ENCODE assay signal across 8 cellular contexts in the genomic region with DNA sequence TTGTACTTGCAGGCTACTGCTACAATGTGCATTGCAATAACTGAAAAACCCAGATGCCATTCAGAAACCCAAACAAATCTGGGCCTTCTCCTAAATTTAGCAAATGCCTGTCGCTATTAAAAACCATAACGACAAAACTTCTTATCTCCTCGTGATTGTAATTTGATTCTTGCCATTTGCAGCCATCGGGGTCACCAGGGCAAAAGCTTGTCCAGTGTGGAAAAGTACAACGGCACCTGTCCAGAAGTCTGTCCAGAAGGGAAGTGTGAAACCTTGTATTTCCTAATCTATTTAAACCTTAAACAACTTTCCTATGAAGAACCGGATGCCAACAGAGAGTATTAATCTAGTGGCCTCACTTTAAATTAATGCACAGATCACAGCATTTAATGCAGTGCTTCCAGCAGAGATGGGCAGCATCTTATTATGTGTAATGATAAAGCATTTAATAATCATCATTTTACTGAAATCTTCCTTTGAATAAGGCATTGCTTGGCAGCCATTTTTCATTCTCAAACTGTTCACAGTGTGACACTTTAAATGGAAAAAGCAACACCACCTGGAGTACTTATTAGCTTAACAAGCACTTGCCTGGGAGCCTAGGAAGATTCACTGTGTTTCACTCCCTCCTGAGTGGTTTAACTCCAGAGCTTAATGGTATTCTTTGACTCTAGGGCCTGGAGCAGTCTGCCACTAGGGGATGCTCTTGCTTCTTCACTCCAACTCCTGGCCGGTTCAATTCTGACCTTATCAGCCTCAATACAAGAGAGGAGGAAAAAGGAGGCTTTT. TPM values are rescaled to one million over a fixed set of nuclear protein-coding genes. Genes with fewer than 3 reads are reported as not detected.
DNase-seq lines count a peak whose midpoint lies in the region; ATAC-seq and TF ChIP-seq lines count a peak whose summit lies in the region.

No MANE protein-coding gene starts in this region.

- TF ChIP-seq CTCF in prostate gland (IDR thresholded peaks at IDR 0.05) = peak; percentile 62 to 77 (median 67)

- no peaks in the 10 kb centered on the region for H3K36me3 ChIP-seq in prostate gland

- H3K27me3 ChIP-seq in prostate gland (replicated peaks; ENCODE audit: insufficient read depth) = no peaks in the 10 kb centered on the region

- TF ChIP-seq POLR2A in prostate gland (IDR thresholded peaks at IDR 0.05) = no peak

- intact Hi-C loops in prostate gland (cut with DNase I) = no loop called here

- no peak overlapping the region for H3K27ac ChIP-seq in prostate gland

- peaks cover 2% of the 10 kb centered on the region for H3K4me1 ChIP-seq in prostate gland (replicated peaks)

- H3K4me3 ChIP-seq in prostate gland = no peak overlapping the region

- DNase-seq in D341Med (ENCODE audit: low spot score) (peak; percentile 70), NCI-H2196 (lab: John Stamatoyannopoulos, UW; ENCODE audit: unreplicated experiment) (peak; percentile 61), glomerular visceral epithelial cell (ENCODE audit: extremely low spot score) (peak; percentile 52), prostate gland (ENCODE audit: low spot score) (peak; percentile 36), DMS79 treated with DMSO at 0.1 percent for 48 hours (lab: John Stamatoyannopoulos, UW) (no peak)
- DNase-seq in activated CD4-positive, alpha-beta T cell treated with anti-CD3 and anti-CD28 coated beads, Interleukin-2, amount 50 U/mL, for 48 hours = peak; percentile 20 to 45

- WGBS in prostate gland = 43% methylated on average over 7 of the region's 7 CpGs

- no peaks in the 10 kb centered on the region for H3K9me3 ChIP-seq in prostate gland

- ATAC-seq in GM19035 (IDR thresholded peaks at IDR 0.05; ENCODE audit: unreplicated experiment) (peak; percentile 90), HG03139 (IDR thresholded peaks at IDR 0.05; ENCODE audit: unreplicated experiment) (peak; percentile 90)

RNA-seq across cellular contexts. Expression of a gene that starts 4.9 kb away (rescaled TPM):
- 100 to 1,000 TPM in 1 of 2 donors, 10 to 100 TPM in 1; 68.2 to 147 TPM for total RNA-seq in prostate gland
